Comparison of ENCODE assay signal across 20 cellular contexts in genomic region chr2:33589444-33589843, GRCh38. TPM values are rescaled to one million over a fixed set of nuclear protein-coding genes. Genes with fewer than 3 reads are reported as not detected.
A peak's percentile ranks its signal among the peaks of the same experiment; 100 is the strongest.
DNase-seq lines count a peak whose midpoint lies in the region; ATAC-seq and TF ChIP-seq lines count a peak whose summit lies in the region.
"Had no signal": no experiment of that assay in that cellular context is flagged by ENCODE, and none has a peak within 500 bp of the region (broad histone marks: within the 10 kb centered on the region; RNA-seq: fewer than 3 reads in every experiment).

No MANE protein-coding gene starts in this region.

- 43% methylated on average over 1 of the region's 1 CpG for WGBS in SK-N-SH (ENCODE audit: low lambda C conversion rate)

- no peaks in the 10 kb centered on the region for H4K20me1 ChIP-seq in SK-N-SH (ENCODE audit: insufficient read depth)

- peak overlapping the region in 1 of 2 experiments; percentile 19; a peak in 1 of 4 replicates for H3K27ac ChIP-seq in SK-N-SH (ENCODE audit: low read depth in 2 of 2, low read length in 1 of 2)
- peak overlapping the region; percentile 17 to 58 for H3K27ac ChIP-seq in thoracic aorta
- H3K27ac ChIP-seq: A549, C4-2B, lower lobe of right lung, upper lobe of right lung had no signal

- no peak overlapping the region for H3K9ac ChIP-seq in SK-N-SH

- H3K4me2 ChIP-seq in SK-N-SH = no peak overlapping the region
- H3K4me2 ChIP-seq: A549 had no signal

- POLR2A ChIA-PET in SK-N-SH (lab: Yijun Ruan, JAX) = no interaction called here

- no peak for TF ChIP-seq EP300 in SK-N-SH (IDR thresholded peaks at IDR 0.05; ENCODE audit: borderline replicate concordance in 1 of 2, low read depth in 1 of 2, low read length in 1 of 2)

- H3K4me3 ChIP-seq in SK-N-SH (ENCODE audit: low read depth in 2 of 2, low read length in 1 of 2) (no peak overlapping the region), choroid plexus epithelial cell (ENCODE audit: low read depth, low read length) (no peak overlapping the region), thoracic aorta (no peak overlapping the region)
- H3K4me3 ChIP-seq: A549, lower lobe of right lung, upper lobe of right lung had no signal

- H3K9me2 ChIP-seq in SK-N-SH = no peaks in the 10 kb centered on the region

- CTCF ChIA-PET in SK-N-SH (lab: Yijun Ruan, JAX) = no interaction called here

- ATAC-seq in SK-N-SH treated with all-trans-retinoic acid at 6 μM for 48 hours = peak; percentile 59; the same call in 2 of the 3 replicates
- no peak for ATAC-seq in thoracic aorta (ENCODE audit: insufficient number of reproducible peaks, low FRiP score, low read depth)
- no peak for ATAC-seq in HG02884 (IDR thresholded peaks at IDR 0.05; ENCODE audit: unreplicated experiment)
- ATAC-seq: A549; lower lobe of right lung; naive thymus-derived CD8-positive, alpha-beta T cell; upper lobe of right lung; WTC11 had no signal

- H3K27me3 ChIP-seq in SK-N-SH (ENCODE audit: insufficient read depth) (no peaks in the 10 kb centered on the region), thoracic aorta (replicated peaks; ENCODE audit: insufficient read depth) (no peaks in the 10 kb centered on the region)
- H3K27me3 ChIP-seq: upper lobe of right lung had no signal

- no peaks in the 10 kb centered on the region; a peak in 1 of 4 replicates for H3K4me1 ChIP-seq in SK-N-SH (ENCODE audit: control insufficient read depth in 1 of 2, insufficient read depth in 2 of 2, low read depth in 1 of 2, low read length in 1 of 2)
- H3K4me1 ChIP-seq in thoracic aorta (ENCODE audit: control insufficient read depth in 1 of 2, low read depth in 2 of 2) = peaks cover 10 to 52% of the 10 kb centered on the region in 2 donors
- H3K4me1 ChIP-seq: A549, lower lobe of right lung had no signal

- TF ChIP-seq RAD21 in SK-N-SH (IDR thresholded peaks at IDR 0.05; ENCODE audit: low read length) = no peak

- no peak overlapping the region for H2AFZ ChIP-seq in SK-N-SH (ENCODE audit: low read depth)

- H3K79me2 ChIP-seq in SK-N-SH (ENCODE audit: insufficient read depth) = peaks cover 16% of the 10 kb centered on the region; the same call in 1 of the 2 replicates

- TF ChIP-seq CTCF in SK-N-SH (IDR thresholded peaks at IDR 0.05) = no peak
- TF ChIP-seq CTCF in choroid plexus epithelial cell (conservative IDR thresholded peaks at IDR 0.05; ENCODE audit: low read depth, low read length) = no peak
- TF ChIP-seq CTCF in thoracic aorta (IDR thresholded peaks at IDR 0.05) = no peak

- H3K9me3 ChIP-seq in SK-N-SH = no peaks in the 10 kb centered on the region
- no peaks in the 10 kb centered on the region for H3K9me3 ChIP-seq in thoracic aorta
- H3K9me3 ChIP-seq: A549, lower lobe of right lung, upper lobe of right lung had no signal

- H3K36me3 ChIP-seq in SK-N-SH (replicated peaks in 1 of 2; ENCODE audit: control insufficient read depth in 1 of 2, insufficient read depth in 2 of 2, low read length in 1 of 2) = peaks cover 80 to 90% of the 10 kb centered on the region in 2 experiments
- peaks cover 11% of the 10 kb centered on the region for H3K36me3 ChIP-seq in thoracic aorta

- H3F3A ChIP-seq in SK-N-SH (replicated peaks; ENCODE audit: insufficient read depth) = peaks cover 7% of the 10 kb centered on the region

- no peak for DNase-seq in SK-N-SH
- peak; percentile 42 for DNase-seq in choroid plexus epithelial cell (ENCODE audit: low read depth)
- DNase-seq in left kidney (ENCODE audit: low read depth, low spot score) = peak; percentile 40
- DNase-seq in thoracic aorta (ENCODE audit: low spot score) = no peak
- DNase-seq in activated CD4-positive, CD25-positive, alpha-beta regulatory T cell treated with anti-CD3 and anti-CD28 coated beads, Interleukin-2, amount 50 U/mL, for 72 hours = no peak
- DNase-seq in SHP77 treated with DMSO at 0.1 percent for 48 hours (lab: John Stamatoyannopoulos, UW) = no peak
- DNase-seq: DMS53; Kasumi-1; lower lobe of right lung; naive thymus-derived CD8-positive, alpha-beta T cell; NCI-H1417 treated with DMSO at 0.1 percent for 48 hours; NCI-H226; stimulated activated CD4-positive, alpha-beta T cell treated with anti-CD3 and anti-CD28 coated beads, Interleukin-15, amount 100 ng/mL, for 24 hours; stimulated activated naive CD4-positive, alpha-beta T cell treated with Interleukin-2 at 50 U/mL for 16 hours; upper lobe of right lung had no signal

TF ChIP-seq in SK-N-SH treated with all-trans-retinoic acid at 6 μM for 48 hours, 23 proteins besides CTCF, POLR2A, EP300 and RAD21 (continues in another document):
- no peak for TF ChIP-seq CREB5 (CRISPR knock-in tag; IDR thresholded peaks at IDR 0.05; ENCODE audit: low read depth)
- TF ChIP-seq CSRNP3 (CRISPR knock-in tag; IDR thresholded peaks at IDR 0.05) = no peak
- no peak for TF ChIP-seq ISL1 (CRISPR knock-in tag; IDR thresholded peaks at IDR 0.05)
- no peak for TF ChIP-seq ZNF565 (CRISPR knock-in tag; conservative IDR thresholded peaks at IDR 0.05; ENCODE audit: low read depth)
- no peak for TF ChIP-seq ESRRG (CRISPR knock-in tag; IDR thresholded peaks at IDR 0.05)
- TF ChIP-seq PPARA (CRISPR knock-in tag; IDR thresholded peaks at IDR 0.05; ENCODE audit: borderline replicate concordance) = no peak
- no peak for TF ChIP-seq TOX (CRISPR knock-in tag; IDR thresholded peaks at IDR 0.05; ENCODE audit: borderline replicate concordance)

TF ChIP-seq in SK-N-SH, 30 proteins besides CTCF, POLR2A, EP300 and RAD21:
- TF ChIP-seq MXI1 (IDR thresholded peaks at IDR 0.05; ENCODE audit: low read depth, low read length) = no peak
TF ChIP-seq in SK-N-SH: peak in this region for 0.

RNA-seq across cellular contexts. Expression of gene FAM98A, which starts 9.7 kb away (rescaled TPM):
- polyA plus RNA-seq in SK-N-SH (2012; rRNA removed) = 62.5 and 231 TPM in 2 replicates
- polyA plus RNA-seq in SK-N-SH (2012; cell fraction: cytosol; rRNA removed) = 145 and 212 TPM in 2 replicates
- 154 and 190 TPM in 2 replicates for polyA plus RNA-seq in SK-N-SH (2012; cell fraction: nucleus; rRNA removed)
- 10 to 100 TPM; 75.9 to 94.7 TPM for total RNA-seq in thoracic aorta

Comparison
In these comparisons a context has a peak if more than half of its experiments do, and no peak if none do; other contexts are left out.
1. DNase-seq: peak in choroid plexus epithelial cell (single experiment) and left kidney (single experiment); none in SK-N-SH (single experiment), thoracic aorta (single experiment), activated CD4-positive, CD25-positive, alpha-beta regulatory T cell treated with anti-CD3 and anti-CD28 coated beads, Interleukin-2, amount 50 U/mL, for 72 hours (single experiment) and SHP77 treated with DMSO at 0.1 percent for 48 hours (single experiment).